Comparison of ENCODE assay signal across 8 cellular contexts in the genomic region with DNA sequence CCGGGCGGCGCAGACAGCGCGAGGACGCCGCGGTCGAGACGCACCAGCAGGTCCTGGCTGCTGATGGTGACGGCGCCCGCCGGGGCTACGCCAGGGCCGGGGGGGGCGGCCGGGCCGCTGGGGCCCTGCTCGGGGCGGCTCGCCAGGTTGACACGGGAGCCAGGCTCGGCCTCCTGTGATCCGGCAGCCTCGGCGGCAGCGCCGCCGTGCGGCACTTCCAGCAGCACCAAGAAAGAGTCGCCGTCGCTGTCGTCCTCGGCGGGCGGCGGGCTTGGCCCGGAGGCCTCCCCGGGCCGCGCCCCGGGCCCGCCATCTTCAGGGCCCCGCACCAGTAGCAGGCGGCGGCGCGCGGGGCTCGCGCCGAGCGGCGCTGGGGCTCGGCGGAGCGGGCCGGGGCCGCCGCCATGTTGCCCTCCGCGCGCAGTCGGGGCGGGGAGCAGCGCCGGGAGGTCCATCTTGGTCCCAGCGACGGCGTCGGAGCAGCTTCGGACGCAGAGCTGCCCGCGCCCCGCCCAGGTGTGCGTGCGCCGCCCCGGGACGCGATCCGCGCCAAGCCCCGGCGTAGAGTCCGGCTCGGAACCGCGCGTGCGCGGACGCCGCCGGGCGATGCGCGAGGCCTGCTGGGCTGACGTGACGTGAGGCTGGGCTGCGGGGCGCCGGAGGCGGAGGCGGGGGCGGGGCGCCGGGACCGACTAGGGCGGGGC. TPM values are rescaled to one million over a fixed set of nuclear protein-coding genes. Genes with fewer than 3 reads are reported as not detected.
DNase-seq lines count a peak whose midpoint lies in the region; TF ChIP-seq lines count a peak whose summit lies in the region.

A gene with protein sequence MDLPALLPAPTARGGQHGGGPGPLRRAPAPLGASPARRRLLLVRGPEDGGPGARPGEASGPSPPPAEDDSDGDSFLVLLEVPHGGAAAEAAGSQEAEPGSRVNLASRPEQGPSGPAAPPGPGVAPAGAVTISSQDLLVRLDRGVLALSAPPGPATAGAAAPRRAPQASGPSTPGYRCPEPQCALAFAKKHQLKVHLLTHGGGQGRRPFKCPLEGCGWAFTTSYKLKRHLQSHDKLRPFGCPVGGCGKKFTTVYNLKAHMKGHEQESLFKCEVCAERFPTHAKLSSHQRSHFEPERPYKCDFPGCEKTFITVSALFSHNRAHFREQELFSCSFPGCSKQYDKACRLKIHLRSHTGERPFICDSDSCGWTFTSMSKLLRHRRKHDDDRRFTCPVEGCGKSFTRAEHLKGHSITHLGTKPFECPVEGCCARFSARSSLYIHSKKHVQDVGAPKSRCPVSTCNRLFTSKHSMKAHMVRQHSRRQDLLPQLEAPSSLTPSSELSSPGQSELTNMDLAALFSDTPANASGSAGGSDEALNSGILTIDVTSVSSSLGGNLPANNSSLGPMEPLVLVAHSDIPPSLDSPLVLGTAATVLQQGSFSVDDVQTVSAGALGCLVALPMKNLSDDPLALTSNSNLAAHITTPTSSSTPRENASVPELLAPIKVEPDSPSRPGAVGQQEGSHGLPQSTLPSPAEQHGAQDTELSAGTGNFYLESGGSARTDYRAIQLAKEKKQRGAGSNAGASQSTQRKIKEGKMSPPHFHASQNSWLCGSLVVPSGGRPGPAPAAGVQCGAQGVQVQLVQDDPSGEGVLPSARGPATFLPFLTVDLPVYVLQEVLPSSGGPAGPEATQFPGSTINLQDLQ (minus strand): TSS at position 481 of the 704 bp plus-strand sequence. CDS start 26 bp downstream, at position 455.

- H3K36me3 ChIP-seq in effector memory CD4-positive, alpha-beta T cell (ENCODE audit: control insufficient read depth, insufficient read depth, low read length), result peaks cover 10% of the 10 kb centered on the region
- peaks cover 3 to 22% of the 10 kb centered on the region in 2 experiments for H3K36me3 ChIP-seq in mesenchymal stem cell (ENCODE audit: control insufficient read depth in 1 of 2, insufficient read depth in 2 of 2, low read depth in 1 of 2, low read length in 2 of 2)

- peak within 1 kb of the TSS in 1 of 2 experiments; percentile 79 for H3K14ac ChIP-seq in mesenchymal stem cell (ENCODE audit: low read length in 2 of 2)

- 0% methylated on average over 59 of the region's 113 CpGs for WGBS in mesenchymal stem cell

- peak within 1 kb of the TSS; percentile 66 for H2AFZ ChIP-seq in mesenchymal stem cell (ENCODE audit: low read depth, low read length)

- H2BK120ac ChIP-seq in mesenchymal stem cell (ENCODE audit: low read depth, low read length), result peak within 1 kb of the TSS; percentile 95

- no peaks in the 10 kb centered on the region for H3K27me3 ChIP-seq in effector memory CD4-positive, alpha-beta T cell (replicated peaks; ENCODE audit: control insufficient read depth, insufficient read depth, low read length, poor library complexity, severe bottlenecking)
- H3K27me3 ChIP-seq in mesenchymal stem cell (ENCODE audit: control insufficient read depth in 1 of 2, insufficient read depth in 1 of 2, low read length in 2 of 2), result no peaks in the 10 kb centered on the region

- peak within 1 kb of the TSS in 1 of 2 experiments; percentile 3 for H2BK12ac ChIP-seq in mesenchymal stem cell (ENCODE audit: low read length in 2 of 2)

- H3K4me3 ChIP-seq in effector memory CD4-positive, alpha-beta T cell (ENCODE audit: insufficient read depth, low read depth, low read length, poor library complexity, severe bottlenecking), result peak within 1 kb of the TSS; percentile 66
- H3K4me3 ChIP-seq in mesenchymal stem cell (ENCODE audit: insufficient read depth in 1 of 2, low read depth in 1 of 2, low read length in 2 of 2), result peak within 1 kb of the TSS; percentile 81 to 97

- peaks cover 36% of the 10 kb centered on the region for H3K4me1 ChIP-seq in effector memory CD4-positive, alpha-beta T cell (ENCODE audit: control insufficient read depth, insufficient read depth, low read length, poor library complexity, severe bottlenecking)
- peaks cover 28% of the 10 kb centered on the region for H3K4me1 ChIP-seq in mesenchymal stem cell (ENCODE audit: control insufficient read depth, insufficient read depth, low read depth, low read length)

- H2BK15ac ChIP-seq in mesenchymal stem cell (ENCODE audit: low read depth, poor library complexity, severe bottlenecking), result no peak within 1 kb of the TSS

- peak within 1 kb of the TSS; percentile 64 for H4K91ac ChIP-seq in mesenchymal stem cell (ENCODE audit: low read length)

- peak; percentile 63 for TF ChIP-seq CTCF in GM20000 (IDR thresholded peaks at IDR 0.05; ENCODE audit: extremely low read depth, missing control alignments)

- H3K4me2 ChIP-seq in mesenchymal stem cell (ENCODE audit: low read length, poor library complexity, severe bottlenecking), result peak within 1 kb of the TSS; percentile 95

- peak within 1 kb of the TSS; percentile 96 for H4K8ac ChIP-seq in mesenchymal stem cell (ENCODE audit: low read length)

- peak within 1 kb of the TSS; percentile 76 for H2BK5ac ChIP-seq in mesenchymal stem cell (ENCODE audit: low read depth, low read length, poor library complexity, severe bottlenecking)

- H3K9ac ChIP-seq in mesenchymal stem cell (ENCODE audit: low read length), result peak within 1 kb of the TSS; percentile 97

- H3K79me1 ChIP-seq in mesenchymal stem cell (replicated peaks; ENCODE audit: low read length, poor library complexity, severe bottlenecking), result peaks cover 17% of the 10 kb centered on the region

- H2AK5ac ChIP-seq in mesenchymal stem cell (ENCODE audit: low read length, severe bottlenecking), result no peak within 1 kb of the TSS

- peak within 1 kb of the TSS in 1 of 2 experiments; percentile 87 for H3K23ac ChIP-seq in mesenchymal stem cell (ENCODE audit: low read length in 2 of 2)

- no peaks in the 10 kb centered on the region for H3K9me3 ChIP-seq in effector memory CD4-positive, alpha-beta T cell (ENCODE audit: control insufficient read depth, low read length)
- H3K9me3 ChIP-seq in mesenchymal stem cell (ENCODE audit: control insufficient read depth, low read length), result no peaks in the 10 kb centered on the region

- H3K4ac ChIP-seq in mesenchymal stem cell (ENCODE audit: low read depth in 1 of 2, low read length in 2 of 2), result peak within 1 kb of the TSS; percentile 86 to 89

- H3K18ac ChIP-seq in mesenchymal stem cell (ENCODE audit: low read depth in 1 of 2, low read length in 2 of 2), result peak within 1 kb of the TSS; percentile 79 to 87

- peak; percentile 92 for DNase-seq in COR-L47 (lab: John Stamatoyannopoulos, UW)
- DNase-seq in GM20000 (ENCODE audit: low spot score), result peak; percentile 100
- peak; percentile 97 for DNase-seq in HT-29 (ENCODE audit: low spot score)
- peak; percentile 87 to 91 for DNase-seq in NOMO-1 (lab: John Stamatoyannopoulos, UW; ENCODE audit: unreplicated experiment in 2 of 2)
- peak; percentile 83 to 90 for DNase-seq in activated CD8-positive, alpha-beta memory T cell treated with anti-CD3 and anti-CD28 coated beads for 4 hours (ENCODE audit: low read depth in 2 of 2)
- DNase-seq in effector memory CD4-positive, alpha-beta T cell, result peak; percentile 86 to 90 (median 90)
- peak; percentile 90 for DNase-seq in mesenchymal stem cell
- DNase-seq in stimulated activated CD8-positive, alpha-beta memory T cell treated with anti-CD3 and anti-CD28 coated beads, Interleukin-12 subunit alpha, Interleukin-12 subunit beta, amount 100 ng/mL, for 24 hours (ENCODE audit: extremely low read depth), result peak; percentile 84

- H3K27ac ChIP-seq in effector memory CD4-positive, alpha-beta T cell (ENCODE audit: insufficient read depth, low read length, poor library complexity, severe bottlenecking), result peak within 1 kb of the TSS; percentile 80
- H3K27ac ChIP-seq in mesenchymal stem cell (ENCODE audit: low read length, poor library complexity, severe bottlenecking), result no peak within 1 kb of the TSS

RNA-seq across cellular contexts. Expression of the gene that starts here (rescaled TPM):
- 41.2 and 42.2 TPM in 2 replicates for total RNA-seq in HT-29 (2014; rRNA removed; shearing (Covaris generic))
- polyA plus RNA-seq in mesenchymal stem cell (2013, experiment 1 of 2), result 6.3 TPM
- 6.1 TPM for polyA plus RNA-seq in mesenchymal stem cell (2013, experiment 2 of 2)
